Comparison of ENCODE assay signal across 1 cellular context in the genomic region with DNA sequence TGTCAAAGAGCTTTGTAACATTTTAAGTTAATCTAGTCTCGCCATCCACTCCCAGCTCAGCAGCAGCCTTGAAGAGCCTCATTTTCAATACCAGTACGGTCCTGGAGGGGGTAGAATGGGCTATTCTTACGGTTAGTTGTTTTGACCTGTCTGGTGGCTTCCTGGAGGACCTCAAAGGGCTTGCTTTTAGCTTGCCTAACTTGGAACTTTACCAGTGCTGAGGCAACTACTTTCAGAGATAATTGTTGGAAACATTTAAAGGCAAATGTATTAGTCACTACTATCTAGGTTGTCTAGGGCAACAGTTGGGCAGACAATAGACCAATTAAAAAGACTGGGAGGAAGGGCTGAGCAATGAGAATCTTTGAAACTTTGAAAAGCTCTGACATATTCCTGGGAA.
A peak's percentile ranks its signal among the peaks of the same experiment; 100 is the strongest.
TF ChIP-seq lines count a peak whose summit lies in the region.

No MANE protein-coding gene starts in this region.

TF ChIP-seq in GM23338, 12 proteins besides CTCF, POLR2A, EP300 and RAD21:
- TF ChIP-seq NANOG (IDR thresholded peaks at IDR 0.05; ENCODE audit: borderline replicate concordance), result no peak
- TF ChIP-seq ZNF462 (CRISPR knock-in tag; IDR thresholded peaks at IDR 0.05), result peak; percentile 55; the same call in 1 of the 2 replicates
- no peak for TF ChIP-seq ZNF114 (CRISPR knock-in tag; IDR thresholded peaks at IDR 0.05)
- TF ChIP-seq REST (IDR thresholded peaks at IDR 0.05; ENCODE audit: unreplicated experiment), result no peak
- TF ChIP-seq CREB1 (CRISPR knock-in tag; IDR thresholded peaks at IDR 0.05; ENCODE audit: low read depth), result no peak
- TF ChIP-seq ZNF331 (CRISPR knock-in tag; IDR thresholded peaks at IDR 0.05; ENCODE audit: low read depth), result no peak
